In genomic region chr5:34521628-34522290, GRCh38 we compare ENCODE assay signal across 15 cellular contexts.
DNase-seq lines count a peak whose midpoint lies in the region; ATAC-seq and TF ChIP-seq lines count a peak whose summit lies in the region.
"Had no signal": no experiment of that assay in that cellular context is flagged by ENCODE, and none has a peak within 500 bp of the region (broad histone marks: within the 10 kb centered on the region; RNA-seq: fewer than 3 reads in every experiment).

No MANE protein-coding gene starts in this region.

- H3K36me3 ChIP-seq in mucosa of descending colon (ENCODE audit: low read depth) = no peaks in the 10 kb centered on the region
- no peaks in the 10 kb centered on the region for H3K36me3 ChIP-seq in upper lobe of right lung
- H3K36me3 ChIP-seq: colonic mucosa, ovary had no signal

- H3K27me3 Mint-ChIP-seq in chondrocyte (ENCODE audit: low read depth) = no peaks in the 10 kb centered on the region

- H3K4me1 Mint-ChIP-seq in chondrocyte (ENCODE audit: low read depth) = peaks cover 49% of the 10 kb centered on the region
- H3K4me1 Mint-ChIP-seq: activated naive CD4-positive, alpha-beta T cell treated with anti-CD3 and anti-CD28 coated beads, Interleukin-2, amount 10 ng/mL, durations not matched to agents 7 days and 5 days had no signal

- no peaks in the 10 kb centered on the region for H3K9me3 Mint-ChIP-seq in chondrocyte (ENCODE audit: low read depth)
- H3K9me3 Mint-ChIP-seq: activated naive CD4-positive, alpha-beta T cell treated with anti-CD3 and anti-CD28 coated beads, Interleukin-2, amount 10 ng/mL, durations not matched to agents 7 days and 5 days had no signal

- peak; percentile 57 for DNase-seq in NCI-H510A treated with DMSO at 0.1 percent for 48 hours (lab: John Stamatoyannopoulos, UW)
- no peak for DNase-seq in chondrocyte (ENCODE audit: low spot score)
- no peak for DNase-seq in mucosa of descending colon
- DNase-seq in upper lobe of right lung = no peak
- no peak for DNase-seq in stimulated activated CD4-positive, alpha-beta T cell treated with anti-CD3 and anti-CD28 coated beads, Interleukin-2, amount 100 ng/mL, for 24 hours
- DNase-seq: activated CD4-positive, alpha-beta T cell treated with anti-CD3 and anti-CD28 coated beads, Interleukin-2, amount 50 U/mL, for 4 hours; activated naive CD4-positive, alpha-beta T cell treated with anti-CD3 and anti-CD28 coated beads, Interleukin-2, amount 10 ng/mL, durations not matched to agents 7 days and 5 days; activated T-cell treated with anti-CD3 and anti-CD28 coated beads for 4 hours; colonic mucosa; NCI-H1417 treated with DMSO at 0.1 percent for 48 hours; NCI-H2171 treated with DMSO at 0.1 percent for 48 hours; ovary; stimulated activated CD4-positive, alpha-beta T cell treated with anti-CD3 and anti-CD28 coated beads, Interleukin-4, amount 100 ng/mL, for 1 hour had no signal

- no peak overlapping the region for H3K4me3 Mint-ChIP-seq in chondrocyte (ENCODE audit: unreplicated experiment)
- H3K4me3 Mint-ChIP-seq: activated naive CD4-positive, alpha-beta T cell treated with anti-CD3 and anti-CD28 coated beads, Interleukin-2, amount 10 ng/mL, durations not matched to agents 7 days and 5 days had no signal

- no peaks in the 10 kb centered on the region for H3K27me3 ChIP-seq in upper lobe of right lung
- H3K27me3 ChIP-seq: colonic mucosa, ovary had no signal

- ATAC-seq in mucosa of descending colon (peak; percentile 38), upper lobe of right lung (peak; percentile 61), GM21717 (IDR thresholded peaks at IDR 0.05; ENCODE audit: unreplicated experiment) (no peak), GM18520 (IDR thresholded peaks at IDR 0.05; ENCODE audit: unreplicated experiment) (no peak)

- peaks cover 3% of the 10 kb centered on the region for H3K36me3 Mint-ChIP-seq in chondrocyte (ENCODE audit: low read depth)
- H3K36me3 Mint-ChIP-seq: activated naive CD4-positive, alpha-beta T cell treated with anti-CD3 and anti-CD28 coated beads, Interleukin-2, amount 10 ng/mL, durations not matched to agents 7 days and 5 days had no signal

- H3K27ac Mint-ChIP-seq in chondrocyte (ENCODE audit: unreplicated experiment) = peak overlapping the region; percentile 82
- H3K27ac Mint-ChIP-seq: activated naive CD4-positive, alpha-beta T cell treated with anti-CD3 and anti-CD28 coated beads, Interleukin-2, amount 10 ng/mL, durations not matched to agents 7 days and 5 days had no signal

- intact Hi-C loops in mucosa of descending colon (cut with DNase I, micrococcal nuclease) (no loop called here), upper lobe of right lung (cut with DNase I) (no loop called here)

- H3K4me3 ChIP-seq in mucosa of descending colon (no peak overlapping the region), upper lobe of right lung (no peak overlapping the region)
- H3K4me3 ChIP-seq: colonic mucosa, ovary had no signal

- TF ChIP-seq CTCF in chondrocyte (IDR thresholded peaks at IDR 0.05) (no peak), mucosa of descending colon (IDR thresholded peaks at IDR 0.05) (no peak), upper lobe of right lung (IDR thresholded peaks at IDR 0.05) (no peak)

- H3K9me3 ChIP-seq in mucosa of descending colon = no peaks in the 10 kb centered on the region
- H3K9me3 ChIP-seq in upper lobe of right lung = no peaks in the 10 kb centered on the region
- H3K9me3 ChIP-seq: colonic mucosa, ovary had no signal

- no peak overlapping the region for H3K27ac ChIP-seq in upper lobe of right lung
- H3K27ac ChIP-seq: colonic mucosa, ovary had no signal

- H3K4me1 ChIP-seq in mucosa of descending colon (ENCODE audit: low read depth) (no peaks in the 10 kb centered on the region), upper lobe of right lung (peaks cover 20% of the 10 kb centered on the region)
- H3K4me1 ChIP-seq: colonic mucosa had no signal

Comparison
In these comparisons a context has a peak if more than half of its experiments do, and no peak if none do; other contexts are left out.
1. ATAC-seq: peak in mucosa of descending colon (single experiment) and upper lobe of right lung (single experiment); none in GM21717 (single experiment) and GM18520 (single experiment).